ENCODE assay signal across 23 cellular contexts in genomic region chr22:26606611-26607010, GRCh38. TPM values are rescaled to one million over a fixed set of nuclear protein-coding genes. Genes with fewer than 3 reads are reported as not detected.
DNase-seq lines count a peak whose midpoint lies in the region; FAIRE-seq and TF ChIP-seq lines count a peak whose summit lies in the region.
"Had no signal": no experiment of that assay in that cellular context is flagged by ENCODE, and none has a peak within 500 bp of the region (broad histone marks: within the 10 kb centered on the region; RNA-seq: fewer than 3 reads in every experiment).

No MANE protein-coding gene starts in this region.

- peaks cover 11% of the 10 kb centered on the region for H3K27me3 Mint-ChIP-seq in MCF 10A (ENCODE audit: insufficient read depth, unreplicated experiment)
- H3K27me3 Mint-ChIP-seq: activated naive CD8-positive, alpha-beta T cell; stimulated activated naive CD8-positive, alpha-beta T cell treated with anti-CD3 and anti-CD28 coated beads, Interleukin-15, amount 100 ng/mL, for 72 hours had no signal

- H3K9me3 ChIP-seq in breast epithelium (no peaks in the 10 kb centered on the region), adipocyte (ENCODE audit: control insufficient read depth, low read length) (no peaks in the 10 kb centered on the region), OCI-LY7 (ENCODE audit: low read length) (no peaks in the 10 kb centered on the region)
- H3K9me3 ChIP-seq: vagina had no signal

- in situ Hi-C loops in KBM-7 (cut with MboI; ENCODE audit: low pct_unique_long_range_greater_than_20kb, low sequenced_read_pairs), result no loop called here

- H3K9me3 Mint-ChIP-seq in MCF 10A (ENCODE audit: unreplicated experiment), result no peaks in the 10 kb centered on the region
- H3K9me3 Mint-ChIP-seq: CD8-positive, alpha-beta memory T cell; stimulated activated naive CD8-positive, alpha-beta T cell treated with anti-CD3 and anti-CD28 coated beads, Interleukin-15, amount 100 ng/mL, for 72 hours had no signal

- TF ChIP-seq CTCF in MCF 10A (IDR thresholded peaks at IDR 0.05; ENCODE audit: unreplicated experiment) (no peak), breast epithelium (IDR thresholded peaks at IDR 0.05) (no peak), OCI-LY7 (conservative IDR thresholded peaks at IDR 0.05; ENCODE audit: low read length) (no peak)

- H4K20me1 ChIP-seq in OCI-LY7 (ENCODE audit: insufficient read depth, low read length), result no peaks in the 10 kb centered on the region

- H3K27ac ChIP-seq in breast epithelium (no peak overlapping the region), OCI-LY7 (ENCODE audit: low read depth, low read length, poor library complexity, severe bottlenecking) (no peak overlapping the region)
- H3K27ac ChIP-seq: vagina had no signal

- no peaks in the 10 kb centered on the region for H3K79me2 ChIP-seq in OCI-LY7 (ENCODE audit: insufficient read depth, low read depth, low read length)

- H3K4me3 ChIP-seq in breast epithelium (no peak overlapping the region), adipocyte (ENCODE audit: low read length) (no peak overlapping the region), OCI-LY7 (ENCODE audit: low read depth, low read length, poor library complexity, severe bottlenecking) (no peak overlapping the region)
- H3K4me3 ChIP-seq: vagina had no signal

- peak; percentile 15 for DNase-seq in MCF 10A (ENCODE audit: unreplicated experiment)
- DNase-seq in breast epithelium (ENCODE audit: low spot score in 2 of 2), result no peak
- peak; percentile 12 for DNase-seq in adipocyte (ENCODE audit: low read depth)
- peak; percentile 65 for DNase-seq in fibroblast of peridontal ligament (ENCODE audit: extremely low read depth)
- peak; percentile 80 for DNase-seq in urothelium cell line (ENCODE audit: low spot score)
- no peak for DNase-seq in stimulated activated CD4-positive, alpha-beta T cell treated with anti-CD3 and anti-CD28 coated beads, Interleukin-1b, Interleukin-23, amount 100 ng/mL, for 48 hours
- no peak for DNase-seq in OCI-LY7 (ENCODE audit: low spot score)
- DNase-seq in KBM-7, result no peak
- DNase-seq: activated CD4-positive, alpha-beta T cell treated with anti-CD3 and anti-CD28 coated beads, Interleukin-2, amount 50 U/mL, for 1 hour; CD8-positive, alpha-beta memory T cell; central memory CD4-positive, alpha-beta T cell; effector CD8-positive, alpha-beta T cell; foreskin melanocyte; NCI-H187 treated with DMSO at 0.1 percent for 48 hours; NCI-H510A treated with DMSO at 0.1 percent for 48 hours; stimulated activated CD4-positive, alpha-beta T cell treated with anti-CD3 and anti-CD28 coated beads, Interleukin-12 subunit alpha, Interleukin-12 subunit beta, amount 100 ng/mL, for 4 hours; stimulated activated naive CD8-positive, alpha-beta T cell treated with anti-CD3 and anti-CD28 coated beads, Interleukin-15, amount 100 ng/mL, for 72 hours had no signal

- H3K4me1 ChIP-seq in breast epithelium, result no peaks in the 10 kb centered on the region
- H3K4me1 ChIP-seq in adipocyte (ENCODE audit: control insufficient read depth, insufficient read depth, low read length), result peaks cover 7% of the 10 kb centered on the region
- peaks cover 19% of the 10 kb centered on the region for H3K4me1 ChIP-seq in OCI-LY7 (ENCODE audit: insufficient read depth, low read length, poor library complexity, severe bottlenecking)

- H3K27me3 ChIP-seq in breast epithelium (no peaks in the 10 kb centered on the region), adipocyte (replicated peaks; ENCODE audit: control insufficient read depth, insufficient read depth, low read length) (peaks cover 7% of the 10 kb centered on the region)
- H3K27me3 ChIP-seq: vagina had no signal

- peak; percentile 95 for FAIRE-seq in urothelium cell line (lab: Jason Lieb, UNC)

- no peaks in the 10 kb centered on the region for H3K4me1 Mint-ChIP-seq in MCF 10A (ENCODE audit: insufficient read depth, unreplicated experiment)

- H3K36me3 Mint-ChIP-seq in MCF 10A (ENCODE audit: insufficient read depth, unreplicated experiment), result no peaks in the 10 kb centered on the region
- H3K36me3 Mint-ChIP-seq: activated naive CD8-positive, alpha-beta T cell; CD8-positive, alpha-beta memory T cell had no signal

- CTCF ChIA-PET in MCF 10A (lab: Yijun Ruan, JAX) (interaction anchor here (0.7 to 1.0 kb wide), 2 partner anchors 38 to 210 kb away, joined by 3 to 5 read pairs; no protein-coding TSS in a partner anchor), OCI-LY7 (lab: Charles Lee; ENCODE audit: unreplicated experiment) (interaction anchor here (0.8 kb wide), 1 partner anchor 17 kb away, joined by 3 read pairs; the partner anchor contains the start of gene TPST2)

- H3K9me2 ChIP-seq in OCI-LY7 (ENCODE audit: insufficient read depth, low read length), result no peaks in the 10 kb centered on the region

- no peaks in the 10 kb centered on the region for H3K36me3 ChIP-seq in breast epithelium
- H3K36me3 ChIP-seq in adipocyte (ENCODE audit: control insufficient read depth, insufficient read depth, low read length, severe bottlenecking), result no peaks in the 10 kb centered on the region
- no peaks in the 10 kb centered on the region for H3K36me3 ChIP-seq in OCI-LY7 (ENCODE audit: insufficient read depth, low read length)
- H3K36me3 ChIP-seq: vagina had no signal

- no peak overlapping the region for H3K4me2 ChIP-seq in OCI-LY7 (ENCODE audit: low read length)

- BruUV-seq in MCF 10A (replicated peaks; lab: Mats Ljungman, UMichigan) (no TSS peak), OCI-LY7 (replicated peaks; lab: Mats Ljungman, UMichigan) (no TSS peak)

- no peak for TF ChIP-seq POLR2A in breast epithelium (IDR thresholded peaks at IDR 0.05)

- intact Hi-C loops in MCF 10A (cut with micrococcal nuclease) (no loop called here), breast epithelium (cut with DNase I; ENCODE audit: low total_unique reads) (no loop called here), OCI-LY7 (cut with micrococcal nuclease; ENCODE audit: unreplicated experiment) (no loop called here)

- no peak overlapping the region for H2AFZ ChIP-seq in OCI-LY7 (ENCODE audit: low read length)

- no peak overlapping the region for H3K4me3 Mint-ChIP-seq in MCF 10A (ENCODE audit: unreplicated experiment)
- H3K4me3 Mint-ChIP-seq: activated naive CD8-positive, alpha-beta T cell; CD8-positive, alpha-beta memory T cell; stimulated activated naive CD8-positive, alpha-beta T cell treated with anti-CD3 and anti-CD28 coated beads, Interleukin-15, amount 100 ng/mL, for 72 hours had no signal

- POLR2A ChIA-PET in MCF 10A (lab: Yijun Ruan, JAX), result no interaction called here
- POLR2A ChIA-PET in OCI-LY7 (lab: Charles Lee), result interaction anchor here (0.7 kb wide), 1 partner anchor 180 kb away, joined by 3 read pairs; no protein-coding TSS in a partner anchor

- H3K27ac Mint-ChIP-seq in MCF 10A (ENCODE audit: low read depth, unreplicated experiment), result no peak overlapping the region
- H3K27ac Mint-ChIP-seq: activated naive CD8-positive, alpha-beta T cell; CD8-positive, alpha-beta memory T cell; stimulated activated naive CD8-positive, alpha-beta T cell treated with anti-CD3 and anti-CD28 coated beads, Interleukin-15, amount 100 ng/mL, for 72 hours had no signal

- no peak overlapping the region for H3K9ac ChIP-seq in adipocyte (ENCODE audit: low read length)

RNA-seq across cellular contexts. Expression of gene CRYBB1, which starts 11.2 kb away (rescaled TPM):
- total RNA-seq in MCF 10A (2022) (not detected in 2 replicates), breast epithelium (1 to 10 TPM in 1 of 3 donors, not detected in 2; 2.6 TPM), OCI-LY7 (2022) (0.61 TPM in 1 of 2 replicates, not detected in the other)
- 0.21 and 0.35 TPM in 2 replicates for total RNA-seq in OCI-LY7 (2014; rRNA removed; shearing (Covaris generic))
- total RNA-seq: A673; CD8-positive, alpha-beta memory T cell; SK-MEL-5; vagina had no signal

RNA-seq across cellular contexts. Expression of gene CRYBA4, which starts 15.2 kb away (rescaled TPM):
- total RNA-seq in MCF 10A (2022) (not detected in 2 replicates), breast epithelium (not detected), OCI-LY7 (2022) (1.3 TPM in 1 of 2 replicates, not detected in the other)
- total RNA-seq in OCI-LY7 (2014; rRNA removed; shearing (Covaris generic)), result 3.2 TPM in 1 of 2 replicates, not detected in the other
- total RNA-seq: A673; CD8-positive, alpha-beta memory T cell; lower leg skin; posterior vena cava; vagina had no signal

RNA-seq across cellular contexts. Expression of gene TPST2, which starts 16.7 kb away (rescaled TPM):
- total RNA-seq in MCF 10A (2022) (6.1 and 7.0 TPM in 2 replicates), breast epithelium (10 to 100 TPM; 36.6 to 81.9 (median 59.8) TPM), OCI-LY7 (2022) (12.5 and 14.4 TPM in 2 replicates)
- 19.1 and 19.9 TPM in 2 replicates for total RNA-seq in OCI-LY7 (2014; rRNA removed; shearing (Covaris generic))

RNA-seq across cellular contexts. Expression of gene MIAT, which starts 50.8 kb away (rescaled TPM):
- total RNA-seq in MCF 10A (2022) (0.49 and 0.56 TPM in 2 replicates), breast epithelium (1 to 10 TPM in 2 of 3 donors, under 1 TPM in 1; 0.80 to 2.3 (median 1.9) TPM), OCI-LY7 (2022) (4.1 and 5.2 TPM in 2 replicates)
- total RNA-seq in OCI-LY7 (2014; rRNA removed; shearing (Covaris generic)), result 8.7 and 11.8 TPM in 2 replicates

Comparison
In these comparisons a context has a peak if more than half of its experiments do, and no peak if none do; other contexts are left out.
1. DNase-seq: peak in MCF 10A (single experiment), adipocyte (single experiment), fibroblast of peridontal ligament (single experiment) and urothelium cell line (single experiment); none in breast epithelium (0 of 2), stimulated activated CD4-positive, alpha-beta T cell treated with anti-CD3 and anti-CD28 coated beads, Interleukin-1b, Interleukin-23, amount 100 ng/mL, for 48 hours (single experiment), OCI-LY7 (single experiment) and KBM-7 (single experiment).